ENCODE assay signal across 10 cellular contexts in the genomic region with DNA sequence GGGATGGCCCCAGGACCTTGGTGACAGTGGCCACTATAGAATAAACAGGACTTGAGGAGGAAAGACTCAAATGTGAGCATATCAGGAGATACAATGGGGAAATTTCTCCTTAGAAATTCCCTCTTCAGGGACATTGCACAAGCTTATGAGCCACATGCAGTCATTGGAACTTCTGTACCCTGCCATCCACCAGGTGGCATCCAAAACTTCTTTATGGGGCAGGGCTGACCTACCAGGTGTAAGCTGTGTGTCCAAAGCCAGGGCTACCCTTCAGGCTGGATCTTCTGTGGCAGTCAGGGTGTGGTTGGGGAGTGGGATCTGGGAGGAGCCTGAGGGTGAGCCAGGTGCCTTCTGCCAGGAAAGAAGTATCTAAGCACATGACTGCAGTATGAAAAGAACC. TPM values are rescaled to one million over a fixed set of nuclear protein-coding genes. Genes with fewer than 3 reads are reported as not detected.
DNase-seq lines count a peak whose midpoint lies in the region; ATAC-seq and TF ChIP-seq lines count a peak whose summit lies in the region.
"Had no signal": no experiment of that assay in that cellular context is flagged by ENCODE, and none has a peak within 500 bp of the region (broad histone marks: within the 10 kb centered on the region; RNA-seq: fewer than 3 reads in every experiment).

No MANE protein-coding gene starts in this region.

- H3K27ac Mint-ChIP-seq in activated CD4-positive, alpha-beta memory T cell treated with anti-CD3 and anti-CD28 coated beads, Interleukin-2, amount 10 ng/mL, durations not matched to agents 7 days and 5 days: no peak overlapping the region

- no peaks in the 10 kb centered on the region for H3K27me3 ChIP-seq in parathyroid adenoma (ENCODE audit: control insufficient read depth, insufficient read depth, low read length)

- no peak overlapping the region for H3K4me3 ChIP-seq in epithelial cell of proximal tubule (ENCODE audit: low read depth, low read length)
- no peak overlapping the region for H3K4me3 ChIP-seq in parathyroid adenoma (ENCODE audit: low read depth, low read length)

- H3K9me3 Mint-ChIP-seq in activated CD4-positive, alpha-beta memory T cell treated with anti-CD3 and anti-CD28 coated beads, Interleukin-2, amount 10 ng/mL, durations not matched to agents 7 days and 5 days: no peaks in the 10 kb centered on the region

- no peaks in the 10 kb centered on the region for H3K79me2 ChIP-seq in parathyroid adenoma

- ATAC-seq in GM19397 (IDR thresholded peaks at IDR 0.05; ENCODE audit: unreplicated experiment) (no peak), GM19328 (IDR thresholded peaks at IDR 0.05; ENCODE audit: unreplicated experiment) (no peak)

- H3K36me3 Mint-ChIP-seq in activated CD4-positive, alpha-beta memory T cell treated with anti-CD3 and anti-CD28 coated beads, Interleukin-2, amount 10 ng/mL, durations not matched to agents 7 days and 5 days (ENCODE audit: low read depth): no peaks in the 10 kb centered on the region

- no peaks in the 10 kb centered on the region for H3K9me3 ChIP-seq in parathyroid adenoma (ENCODE audit: control insufficient read depth, low read length)

- H3K4me2 ChIP-seq in parathyroid adenoma (ENCODE audit: low read length): no peak overlapping the region

- CTCF ChIA-PET in activated CD4-positive, alpha-beta memory T cell treated with anti-CD3 and anti-CD28 coated beads, Interleukin-2, amount 10 ng/mL, durations not matched to agents 7 days and 5 days (lab: Charles Lee): interaction anchor here (0.6 to 2.0 kb wide), 9 partner anchors 75 to 561 kb away, joined by 3 to 5 read pairs (median 3); no protein-coding TSS in a partner anchor
- CTCF ChIA-PET in HEK293T (lab: Yijun Ruan, JAX): no interaction called here

- no peak overlapping the region for H3K27ac ChIP-seq in parathyroid adenoma

- no peak overlapping the region for H3K4me3 Mint-ChIP-seq in activated CD4-positive, alpha-beta memory T cell treated with anti-CD3 and anti-CD28 coated beads, Interleukin-2, amount 10 ng/mL, durations not matched to agents 7 days and 5 days

- no peak overlapping the region for H3K9ac ChIP-seq in parathyroid adenoma

- H3K4me1 Mint-ChIP-seq in activated CD4-positive, alpha-beta memory T cell treated with anti-CD3 and anti-CD28 coated beads, Interleukin-2, amount 10 ng/mL, durations not matched to agents 7 days and 5 days: no peaks in the 10 kb centered on the region

- H3K36me3 ChIP-seq in parathyroid adenoma (ENCODE audit: control insufficient read depth, insufficient read depth, low read length): no peaks in the 10 kb centered on the region

- POLR2A ChIA-PET in activated CD4-positive, alpha-beta memory T cell treated with anti-CD3 and anti-CD28 coated beads, Interleukin-2, amount 10 ng/mL, durations not matched to agents 7 days and 5 days (lab: Charles Lee): no interaction called here
- POLR2A ChIA-PET in HEK293T (lab: Yijun Ruan, JAX): no interaction called here

- H3K4me1 ChIP-seq in parathyroid adenoma: peaks cover 4% of the 10 kb centered on the region

- H3K27me3 Mint-ChIP-seq in activated CD4-positive, alpha-beta memory T cell treated with anti-CD3 and anti-CD28 coated beads, Interleukin-2, amount 10 ng/mL, durations not matched to agents 7 days and 5 days: peaks cover 8% of the 10 kb centered on the region

- no peak for DNase-seq in GM10266 (ENCODE audit: extremely low spot score)
- peak; percentile 33 for DNase-seq in NCI-H146 treated with DMSO at 0.1 percent for 48 hours (lab: John Stamatoyannopoulos, UW; ENCODE audit: unreplicated experiment)
- peak; percentile 7 for DNase-seq in epithelial cell of proximal tubule (ENCODE audit: low read depth)
- DNase-seq in activated CD4-positive, alpha-beta memory T cell treated with anti-CD3 and anti-CD28 coated beads, Interleukin-2, amount 10 ng/mL, durations not matched to agents 7 days and 5 days: no peak
- DNase-seq in HEK293T (ENCODE audit: extremely low spot score): no peak
- DNase-seq: NCI-H1048; stimulated activated naive CD4-positive, alpha-beta T cell had no signal

- H2AFZ ChIP-seq in parathyroid adenoma: no peak overlapping the region

- TF ChIP-seq CTCF in GM10266 (IDR thresholded peaks at IDR 0.05; ENCODE audit: control insufficient read depth, insufficient read depth, low read depth, missing control alignments): peak; percentile 26
- peak; percentile 65 for TF ChIP-seq CTCF in epithelial cell of proximal tubule (conservative IDR thresholded peaks at IDR 0.05; ENCODE audit: low read depth, low read length)
- TF ChIP-seq CTCF in parathyroid adenoma (IDR thresholded peaks at IDR 0.05): peak; percentile 64

TF ChIP-seq in HEK293T, 16 proteins besides CTCF, POLR2A, EP300 and RAD21:
- TF ChIP-seq LEF1 (IDR thresholded peaks at IDR 0.05; ENCODE audit: borderline replicate concordance) (no peak), CTBP1 (IDR thresholded peaks at IDR 0.05; ENCODE audit: borderline replicate concordance) (no peak), ARNT (IDR thresholded peaks at IDR 0.05) (no peak), FOXK2 (IDR thresholded peaks at IDR 0.05) (no peak)
- TF ChIP-seq, protein P1, sequence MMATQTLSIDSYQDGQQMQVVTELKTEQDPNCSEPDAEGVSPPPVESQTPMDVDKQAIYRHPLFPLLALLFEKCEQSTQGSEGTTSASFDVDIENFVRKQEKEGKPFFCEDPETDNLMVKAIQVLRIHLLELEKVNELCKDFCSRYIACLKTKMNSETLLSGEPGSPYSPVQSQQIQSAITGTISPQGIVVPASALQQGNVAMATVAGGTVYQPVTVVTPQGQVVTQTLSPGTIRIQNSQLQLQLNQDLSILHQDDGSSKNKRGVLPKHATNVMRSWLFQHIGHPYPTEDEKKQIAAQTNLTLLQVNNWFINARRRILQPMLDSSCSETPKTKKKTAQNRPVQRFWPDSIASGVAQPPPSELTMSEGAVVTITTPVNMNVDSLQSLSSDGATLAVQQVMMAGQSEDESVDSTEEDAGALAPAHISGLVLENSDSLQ (IDR thresholded peaks at IDR 0.05): no peak

RNA-seq across cellular contexts. Expression of a gene that starts 36.6 kb away (rescaled TPM):
- total RNA-seq in epithelial cell of proximal tubule: not detected in 2 replicates
- not detected for total RNA-seq in activated CD4-positive, alpha-beta memory T cell treated with anti-CD3 and anti-CD28 coated beads, Interleukin-2, amount 10 ng/mL, durations not matched to agents 7 days and 5 days

Comparison
In these comparisons a context has a peak if more than half of its experiments do, and no peak if none do; other contexts are left out.
1. DNase-seq: peak in NCI-H146 treated with DMSO at 0.1 percent for 48 hours (single experiment) and epithelial cell of proximal tubule (single experiment); none in GM10266 (single experiment), activated CD4-positive, alpha-beta memory T cell treated with anti-CD3 and anti-CD28 coated beads, Interleukin-2, amount 10 ng/mL, durations not matched to agents 7 days and 5 days (single experiment) and HEK293T (single experiment).
2. Peak in every context shown above with its lines, with median percentiles within 50 percentile points of each other: CTCF ChIP-seq.